In genomic region chr20:61840661-61841455, GRCh38 we compare ENCODE assay signal across 17 cellular contexts.
"Had no signal": no experiment of that assay in that cellular context is flagged by ENCODE, and none has a peak within 500 bp of the region (broad histone marks: within the 10 kb centered on the region; RNA-seq: fewer than 3 reads in every experiment).

No MANE protein-coding gene starts in this region.

- H3K27ac Mint-ChIP-seq: immature natural killer cell; memory B cell; naive B cell; natural killer cell treated with Interleukin-12 subunit alpha and Interleukin-12 subunit beta and Interleukin-15 and Interleukin-18, amount 100 ng/mL, for 72 hours; stimulated activated naive B cell treated with anti-CD40 and anti-IgM and Interleukin-4, amounts not matched to agents 10 μg/mL and 1 μg/mL and 100 μg/mL, for 72 hours had no signal

- ATAC-seq: left ventricle myocardium superior; natural killer cell treated with Interleukin-12 subunit alpha and Interleukin-12 subunit beta and Interleukin-15 and Interleukin-18, amount 100 ng/mL, for 72 hours; stimulated activated naive B cell treated with anti-CD40 and anti-IgM and Interleukin-4, amounts not matched to agents 10 μg/mL and 1 μg/mL and 100 μg/mL, for 72 hours had no signal

- H3K4me3 Mint-ChIP-seq: immature natural killer cell; memory B cell; naive B cell; natural killer cell treated with Interleukin-12 subunit alpha and Interleukin-12 subunit beta and Interleukin-15 and Interleukin-18, amount 100 ng/mL, for 72 hours; neural progenitor cell; stimulated activated naive B cell treated with anti-CD40 and anti-IgM and Interleukin-4, amounts not matched to agents 10 μg/mL and 1 μg/mL and 100 μg/mL, for 72 hours had no signal

- H3K9me3 Mint-ChIP-seq: immature natural killer cell; memory B cell; naive B cell; natural killer cell treated with Interleukin-12 subunit alpha and Interleukin-12 subunit beta and Interleukin-15 and Interleukin-18, amount 100 ng/mL, for 72 hours; stimulated activated naive B cell treated with anti-CD40 and anti-IgM and Interleukin-4, amounts not matched to agents 10 μg/mL and 1 μg/mL and 100 μg/mL, for 72 hours had no signal

- H3K27me3 Mint-ChIP-seq: naive B cell; natural killer cell treated with Interleukin-12 subunit alpha and Interleukin-12 subunit beta and Interleukin-15 and Interleukin-18, amount 100 ng/mL, for 72 hours; stimulated activated naive B cell treated with anti-CD40 and anti-IgM and Interleukin-4, amounts not matched to agents 10 μg/mL and 1 μg/mL and 100 μg/mL, for 72 hours had no signal

- DNase-seq: cerebellar nuclear complex; effector CD4-positive, alpha-beta T cell; hypothalamus; immature natural killer cell; islet precursor cell; naive B cell; nucleus accumbens; sigmoid colon; stimulated activated CD4-positive, alpha-beta T cell treated with anti-CD3 and anti-CD28 coated beads, Interleukin-4, amount 100 ng/mL, for 4 hours; stimulated activated naive B cell treated with anti-CD40 and anti-IgM and Interleukin-4, amounts not matched to agents 10 μg/mL and 1 μg/mL and 100 μg/mL, for 72 hours; stomach; thyroid gland; trophoblast cell had no signal

- H3K36me3 Mint-ChIP-seq: immature natural killer cell; memory B cell; naive B cell; natural killer cell treated with Interleukin-12 subunit alpha and Interleukin-12 subunit beta and Interleukin-15 and Interleukin-18, amount 100 ng/mL, for 72 hours; stimulated activated naive B cell treated with anti-CD40 and anti-IgM and Interleukin-4, amounts not matched to agents 10 μg/mL and 1 μg/mL and 100 μg/mL, for 72 hours had no signal

- H3K4me1 Mint-ChIP-seq: immature natural killer cell; memory B cell; naive B cell; stimulated activated naive B cell treated with anti-CD40 and anti-IgM and Interleukin-4, amounts not matched to agents 10 μg/mL and 1 μg/mL and 100 μg/mL, for 72 hours had no signal
